ENCODE assay signal across 1 cellular context in the genomic region with DNA sequence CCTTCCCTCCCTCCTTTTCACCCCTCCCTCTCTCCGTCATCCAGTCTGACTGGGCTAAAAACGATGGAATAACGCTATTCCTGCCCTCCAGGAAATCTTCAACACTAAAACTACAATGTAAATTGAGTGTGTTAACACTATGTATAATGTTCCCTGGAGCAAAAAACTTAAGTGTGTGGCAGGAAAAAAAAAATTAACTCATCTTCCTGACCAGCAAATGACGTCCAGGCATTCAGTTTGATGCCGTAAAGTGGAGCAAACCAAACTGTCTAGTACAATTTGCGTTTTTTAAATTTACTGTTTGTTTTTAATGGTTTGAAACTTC.
TF ChIP-seq lines count a peak whose summit lies in the region.

No MANE protein-coding gene starts in this region.

TF ChIP-seq in IMR-90, 13 proteins besides CTCF, POLR2A, EP300 and RAD21 (continued from another document):
- TF ChIP-seq, protein P1, sequence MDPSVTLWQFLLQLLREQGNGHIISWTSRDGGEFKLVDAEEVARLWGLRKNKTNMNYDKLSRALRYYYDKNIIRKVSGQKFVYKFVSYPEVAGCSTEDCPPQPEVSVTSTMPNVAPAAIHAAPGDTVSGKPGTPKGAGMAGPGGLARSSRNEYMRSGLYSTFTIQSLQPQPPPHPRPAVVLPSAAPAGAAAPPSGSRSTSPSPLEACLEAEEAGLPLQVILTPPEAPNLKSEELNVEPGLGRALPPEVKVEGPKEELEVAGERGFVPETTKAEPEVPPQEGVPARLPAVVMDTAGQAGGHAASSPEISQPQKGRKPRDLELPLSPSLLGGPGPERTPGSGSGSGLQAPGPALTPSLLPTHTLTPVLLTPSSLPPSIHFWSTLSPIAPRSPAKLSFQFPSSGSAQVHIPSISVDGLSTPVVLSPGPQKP (IDR thresholded peaks at IDR 0.05; ENCODE audit: borderline replicate concordance, low read depth, low read length), result no peak
- TF ChIP-seq CHD1 (IDR thresholded peaks at IDR 0.05; ENCODE audit: low read depth, low read length) (no peak), MAZ (IDR thresholded peaks at IDR 0.05; ENCODE audit: borderline replicate concordance, low read depth, low read length) (no peak)
